17 cellular contexts compared by ENCODE assay signal in genomic region chr5:73339165-73339564, GRCh38.
DNase-seq lines count a peak whose midpoint lies in the region; ATAC-seq, FAIRE-seq and TF ChIP-seq lines count a peak whose summit lies in the region.
"Had no signal": no experiment of that assay in that cellular context is flagged by ENCODE, and none has a peak within 500 bp of the region (broad histone marks: within the 10 kb centered on the region; RNA-seq: fewer than 3 reads in every experiment).

No MANE protein-coding gene starts in this region.

- H2BK20ac ChIP-seq in H1 (ENCODE audit: low read length) = no peak overlapping the region

- TF ChIP-seq CTCF in PC-3 (conservative IDR thresholded peaks at IDR 0.05; ENCODE audit: low read depth, low read length) = no peak
- TF ChIP-seq CTCF in H1 (IDR thresholded peaks at IDR 0.05; ENCODE audit: control extremely low read depth in 1 of 3, insufficient read depth in 1 of 3, low read depth in 1 of 3, low read length in 3 of 3) = no peak
- TF ChIP-seq CTCF in tibial nerve (IDR thresholded peaks at IDR 0.05) = no peak

- H2BK5ac ChIP-seq in H1 (ENCODE audit: low read depth, low read length) (no peak overlapping the region), neuronal stem cell (ENCODE audit: low read length) (no peak overlapping the region)

- H3F3A ChIP-seq in PC-3 (ENCODE audit: low read length, unreplicated experiment) = no peaks in the 10 kb centered on the region

- no peak for FAIRE-seq in H1 (lab: Jason Lieb, UNC)
- FAIRE-seq: D721Med, G401.6 had no signal

- H3K79me2 ChIP-seq in PC-3 (ENCODE audit: low read length) (no peaks in the 10 kb centered on the region), H1 (ENCODE audit: control insufficient read depth in 1 of 2, insufficient read depth in 2 of 2, low read length in 2 of 2) (no peaks in the 10 kb centered on the region)

- H3K36me3 ChIP-seq in PC-3 (ENCODE audit: low read depth, low read length) (no peaks in the 10 kb centered on the region), H1 (ENCODE audit: control insufficient read depth in 2 of 4, insufficient read depth in 4 of 4, low read length in 3 of 4) (no peaks in the 10 kb centered on the region; a peak in 1 of 8 replicates), neuronal stem cell (replicated peaks in 1 of 2; ENCODE audit: control insufficient read depth in 2 of 2, insufficient read depth in 2 of 2, low read length in 2 of 2) (no peaks in the 10 kb centered on the region), tibial nerve (no peaks in the 10 kb centered on the region)

- no peaks in the 10 kb centered on the region for H3K4me1 Mint-ChIP-seq in naive thymus-derived CD8-positive, alpha-beta T cell
- H3K4me1 Mint-ChIP-seq: CD8-positive, alpha-beta memory T cell had no signal

- H2AFZ ChIP-seq in PC-3 (ENCODE audit: low read length) (no peak overlapping the region), H1 (ENCODE audit: low read length) (no peak overlapping the region), neuronal stem cell (ENCODE audit: low read length) (no peak overlapping the region)

- peak overlapping the region; percentile 85; the same call in 1 of the 2 replicates for H3K4me2 ChIP-seq in PC-3 (ENCODE audit: low read length)
- no peak overlapping the region for H3K4me2 ChIP-seq in H1 (ENCODE audit: insufficient read depth in 1 of 2, low read depth in 2 of 2, low read length in 2 of 2)
- H3K4me2 ChIP-seq in neuronal stem cell (ENCODE audit: insufficient read depth, low read length, poor library complexity, severe bottlenecking) = no peak overlapping the region
- H3K4me2 ChIP-seq: KMS-11 had no signal

- H3K27me3 ChIP-seq in PC-3 (ENCODE audit: low read length) (no peaks in the 10 kb centered on the region), H1 (replicated peaks in 1 of 4; ENCODE audit: control insufficient read depth in 3 of 4, extremely low read depth in 1 of 4, insufficient read depth in 3 of 4, low read length in 3 of 4) (no peaks in the 10 kb centered on the region), neuronal stem cell (ENCODE audit: control insufficient read depth in 3 of 3, insufficient read depth in 3 of 3, low read depth in 1 of 3, low read length in 3 of 3) (peaks cover 0 to 21% (median 0%) of the 10 kb centered on the region in 3 experiments), tibial nerve (peaks cover 0 to 9% of the 10 kb centered on the region in 2 donors)

- H3K27ac ChIP-seq in PC-3 (ENCODE audit: low read length) = peak overlapping the region; percentile 65; the same call in 1 of the 2 replicates
- H3K27ac ChIP-seq in H1 (ENCODE audit: low read depth, low read length) = no peak overlapping the region
- H3K27ac ChIP-seq in neuronal stem cell (replicated peaks; ENCODE audit: low read length) = no peak overlapping the region
- H3K27ac ChIP-seq in tibial nerve = peak overlapping the region; percentile 37 to 85 (median 70)
- H3K27ac ChIP-seq: KMS-11 had no signal

- H3K9me3 ChIP-seq in PC-3 (ENCODE audit: low read length) = no peaks in the 10 kb centered on the region
- no peaks in the 10 kb centered on the region for H3K9me3 ChIP-seq in H1 (ENCODE audit: insufficient read depth in 2 of 2, low read depth in 1 of 2, low read length in 1 of 2)
- peaks cover 0 to 2% of the 10 kb centered on the region in 2 donors for H3K9me3 ChIP-seq in neuronal stem cell (replicated peaks in 1 of 2; ENCODE audit: control insufficient read depth in 2 of 2, insufficient read depth in 1 of 2, low read depth in 1 of 2, low read length in 2 of 2)
- peaks cover 0 to 5% (median 0%) of the 10 kb centered on the region in 4 donors for H3K9me3 ChIP-seq in tibial nerve

- H3K4me1 ChIP-seq in PC-3 (ENCODE audit: insufficient read depth, low read length) (peaks cover 20% of the 10 kb centered on the region), H1 (replicated peaks in 1 of 4; ENCODE audit: control insufficient read depth in 3 of 4, insufficient read depth in 4 of 4, low read length in 3 of 4) (peaks cover 0 to 2% (median 0%) of the 10 kb centered on the region in 4 experiments; a peak in 1 of 7 replicates), neuronal stem cell (ENCODE audit: control insufficient read depth in 2 of 2, insufficient read depth in 1 of 2, low read depth in 1 of 2, low read length in 2 of 2) (peaks cover 0 to 13% of the 10 kb centered on the region in 2 donors), tibial nerve (peaks cover 0 to 48% (median 5%) of the 10 kb centered on the region in 4 donors)

- H3K56ac ChIP-seq in H1 (replicated peaks; ENCODE audit: insufficient read length, low read depth, low read length) = no peak overlapping the region

- H4K8ac ChIP-seq in H1 (ENCODE audit: extremely low read depth, insufficient read depth, low read length) = peak overlapping the region; percentile 59; the same call in 1 of the 2 replicates
- no peak overlapping the region for H4K8ac ChIP-seq in neuronal stem cell (ENCODE audit: low read depth, low read length)

- CTCF ChIA-PET in PC-3 (lab: Charles Lee) = no interaction called here
- CTCF ChIA-PET in H1 (lab: Charles Lee; ENCODE audit: partially characterized antibody) = no interaction called here

- no peak for TF ChIP-seq EP300 in H1 (IDR thresholded peaks at IDR 0.05; ENCODE audit: borderline replicate concordance in 1 of 2, low read depth in 2 of 2, low read length in 2 of 2)
- TF ChIP-seq EP300 in tibial nerve (IDR thresholded peaks at IDR 0.05) = no peak

- H3K79me1 ChIP-seq in H1 (ENCODE audit: low read depth, low read length) (no peaks in the 10 kb centered on the region), neuronal stem cell (ENCODE audit: low read depth, low read length) (no peaks in the 10 kb centered on the region)

- H3K23me2 ChIP-seq in H1 (ENCODE audit: low read depth, low read length) = no peaks in the 10 kb centered on the region; the same call in 1 of the 2 replicates

- no peaks in the 10 kb centered on the region for H4K20me1 ChIP-seq in PC-3 (ENCODE audit: low read length)
- H4K20me1 ChIP-seq in H1 (replicated peaks in 1 of 2; ENCODE audit: control insufficient read depth in 1 of 2, insufficient read depth in 2 of 2, low read length in 2 of 2) = no peaks in the 10 kb centered on the region

- no peak for TF ChIP-seq RAD21 in H1 (IDR thresholded peaks at IDR 0.05 in 1 of 2, conservative IDR thresholded peaks at IDR 0.05 in 1 of 2; ENCODE audit: low read depth in 2 of 2, low read length in 2 of 2)

- no peak overlapping the region for H2BK15ac ChIP-seq in H1 (ENCODE audit: low read length)
- H2BK15ac ChIP-seq in neuronal stem cell (ENCODE audit: low read length) = no peak overlapping the region

- TF ChIP-seq POLR2A in H1 (IDR thresholded peaks at IDR 0.05; ENCODE audit: control extremely low read depth in 1 of 2, low read depth in 2 of 2, low read length in 2 of 2) (no peak), tibial nerve (IDR thresholded peaks at IDR 0.05) (no peak)

- H3K36me3 Mint-ChIP-seq in naive thymus-derived CD8-positive, alpha-beta T cell = peaks cover 0 to 6% (median 0%) of the 10 kb centered on the region in 3 donors
- H3K36me3 Mint-ChIP-seq: CD8-positive, alpha-beta memory T cell had no signal

- H3K4ac ChIP-seq in H1 (replicated peaks; ENCODE audit: insufficient read length, low read depth, low read length) = no peak overlapping the region
- no peak overlapping the region for H3K4ac ChIP-seq in neuronal stem cell (ENCODE audit: low read length)

- no peak overlapping the region for H3K27ac Mint-ChIP-seq in naive thymus-derived CD8-positive, alpha-beta T cell

- ATAC-seq in PC-3 = no peak
- no peak for ATAC-seq in naive thymus-derived CD8-positive, alpha-beta T cell
- ATAC-seq: HCT116, Right ventricle myocardium inferior had no signal

- no peak overlapping the region for H3K4me3 ChIP-seq in PC-3 (ENCODE audit: low read length)
- H3K4me3 ChIP-seq in H1 (ENCODE audit: extremely low read depth in 1 of 4, insufficient read depth in 2 of 4, low read depth in 3 of 4, low read length in 4 of 4) = no peak overlapping the region
- H3K4me3 ChIP-seq in neuronal stem cell (ENCODE audit: low read length in 2 of 2) = no peak overlapping the region
- no peak overlapping the region for H3K4me3 ChIP-seq in tibial nerve

- no peak overlapping the region for H3K4me3 Mint-ChIP-seq in naive thymus-derived CD8-positive, alpha-beta T cell

- intact Hi-C loops in PC-3 (cut with micrococcal nuclease) = loop anchor here (2.0 to 10.0 kb wide), 2 partner anchors 26 to 96 kb away; no protein-coding TSS in a partner anchor

- no peaks in the 10 kb centered on the region for H3K9me2 ChIP-seq in PC-3 (replicated peaks; ENCODE audit: low read length)

- H2BK12ac ChIP-seq in H1 (ENCODE audit: low read depth, low read length) = no peak overlapping the region
- H2BK12ac ChIP-seq in neuronal stem cell (ENCODE audit: low read length) = no peak overlapping the region

- no TSS peak for BruUV-seq in PC-3 (replicated peaks; lab: Mats Ljungman, UMichigan)

- POLR2A ChIA-PET in PC-3 (lab: Charles Lee; ENCODE audit: unreplicated experiment) (no interaction called here), H1 (lab: Charles Lee; ENCODE audit: partially characterized antibody) (no interaction called here)
- POLR2A ChIA-PET in naive thymus-derived CD8-positive, alpha-beta T cell (lab: Charles Lee) = no interaction called here

- WGBS in H1 (ENCODE audit: extremely low coverage in 1 of 2, insufficient coverage in 1 of 2, insufficient read length in 1 of 2, insufficient replicate concordance in 2 of 2, low coverage in 1 of 2, low lambda C conversion rate in 2 of 2, missing lambda C conversion rate in 1 of 2), 2 experiments = 91% methylated on average over 12 of the region's 12 CpGs; no CpG with 5 or more reads in 1 of the 2 experiments
- no CpG with 5 or more reads among the region's 12 CpGs for WGBS in neuronal stem cell (ENCODE audit: extremely low coverage in 2 of 2, insufficient read length in 2 of 2, insufficient replicate concordance in 1 of 2), 2 donors
- WGBS in tibial nerve, 2 donors = 47 to 63% methylated on average over 12 of the region's 12 CpGs

- H4K5ac ChIP-seq in H1 (ENCODE audit: insufficient read length, low read depth, low read length) = no peak overlapping the region

- H3K18ac ChIP-seq in H1 (ENCODE audit: extremely low read depth, low read length) (no peak overlapping the region), neuronal stem cell (ENCODE audit: low read length) (no peak overlapping the region)

- H3K23ac ChIP-seq in H1 (ENCODE audit: insufficient read length) (no peak overlapping the region), neuronal stem cell (ENCODE audit: low read depth, low read length, poor library complexity) (peak overlapping the region; percentile 12)

- no peak overlapping the region for H3K9ac ChIP-seq in PC-3 (ENCODE audit: low read length)
- H3K9ac ChIP-seq in H1 (replicated peaks in 1 of 4; ENCODE audit: extremely low read depth in 1 of 4, low read depth in 3 of 4, low read length in 3 of 4) = no peak overlapping the region
- no peak overlapping the region for H3K9ac ChIP-seq in neuronal stem cell (ENCODE audit: low read depth, low read length, poor library complexity)
- H3K9ac ChIP-seq: KMS-11 had no signal

- H4K91ac ChIP-seq in H1 (replicated peaks; ENCODE audit: insufficient read length, low read length) (no peak overlapping the region), neuronal stem cell (ENCODE audit: low read depth, low read length, poor library complexity) (no peak overlapping the region)

- H3K9me3 Mint-ChIP-seq in naive thymus-derived CD8-positive, alpha-beta T cell = peaks cover 0 to 5% (median 0%) of the 10 kb centered on the region in 9 donors
- H3K9me3 Mint-ChIP-seq: CD8-positive, alpha-beta memory T cell had no signal

- no peak overlapping the region for H2BK120ac ChIP-seq in H1 (replicated peaks; ENCODE audit: low read depth, low read length)
- no peak overlapping the region for H2BK120ac ChIP-seq in neuronal stem cell (ENCODE audit: low read depth, low read length)

- H3K14ac ChIP-seq in H1 (ENCODE audit: insufficient read length) (no peak overlapping the region), neuronal stem cell (ENCODE audit: low read length) (no peak overlapping the region)

- H2AK5ac ChIP-seq in H1 (ENCODE audit: low read depth, low read length) (no peak overlapping the region), neuronal stem cell (ENCODE audit: low read depth, low read length) (peak overlapping the region; percentile 66)

- H3K27me3 Mint-ChIP-seq in naive thymus-derived CD8-positive, alpha-beta T cell = peaks cover 27 to 96% (median 46%) of the 10 kb centered on the region in 5 donors

- DNase-seq in PC-3 (no peak), H1 (ENCODE audit: low read depth in 1 of 2, low spot score in 2 of 2) (no peak), neuronal stem cell (ENCODE audit: low spot score) (no peak), tibial nerve (ENCODE audit: low spot score in 2 of 2) (no peak), T-helper 9 cell (no peak)
- DNase-seq in activated CD4-positive, alpha-beta T cell treated with anti-CD3 and anti-CD28 coated beads, Interleukin-2, amount 50 U/mL, for 4 hours = no peak
- no peak for DNase-seq in naive thymus-derived CD8-positive, alpha-beta T cell
- DNase-seq: CD8-positive, alpha-beta memory T cell; DND-41; NCI-H1048; NCI-H510A; NCI-H774 had no signal

Comparison
In these comparisons a context has a peak if more than half of its experiments do, and no peak if none do; other contexts are left out.
1. H3K27ac ChIP-seq: peak in PC-3 (single experiment) and tibial nerve (4 of 4); none in H1 (single experiment) and neuronal stem cell (single experiment).